In the genomic region with DNA sequence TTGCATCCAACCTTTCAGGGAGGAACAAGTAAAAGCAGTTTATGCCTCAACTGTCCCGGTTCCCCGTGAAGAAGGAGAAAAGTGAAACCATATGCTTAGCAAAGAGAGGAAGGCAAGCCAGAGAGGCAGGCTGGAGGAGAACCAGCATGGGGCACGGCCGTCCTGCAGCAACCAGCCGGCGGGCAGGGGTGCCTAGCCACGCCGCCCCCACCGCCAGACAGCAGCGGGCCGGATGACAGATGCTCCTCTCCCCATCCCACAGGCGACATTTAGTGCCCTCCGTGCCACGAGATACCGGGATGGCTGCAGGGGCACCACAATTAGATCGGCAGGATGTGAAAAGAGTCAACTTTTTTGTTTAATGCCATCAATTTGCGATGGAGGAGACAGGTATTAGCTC, we compare ENCODE assay signal across 26 cellular contexts.
DNase-seq lines count a peak whose midpoint lies in the region; ATAC-seq and TF ChIP-seq lines count a peak whose summit lies in the region.
"Had no signal": no experiment of that assay in that cellular context is flagged by ENCODE, and none has a peak within 500 bp of the region (broad histone marks: within the 10 kb centered on the region; RNA-seq: fewer than 3 reads in every experiment).

No MANE protein-coding gene starts in this region.

- TF ChIP-seq CTCF in heart right ventricle (IDR thresholded peaks at IDR 0.05): no peak
- no peak for TF ChIP-seq CTCF in fibroblast of the aortic adventitia (IDR thresholded peaks at IDR 0.05; ENCODE audit: insufficient read depth, low read length)
- no peak for TF ChIP-seq CTCF in parathyroid adenoma (IDR thresholded peaks at IDR 0.05)

- no peak for ATAC-seq in heart right ventricle
- no peak for ATAC-seq in Right ventricle myocardium inferior
- peak; percentile 53 for ATAC-seq in aorta (ENCODE audit: low FRiP score)
- ATAC-seq in HG03442 (IDR thresholded peaks at IDR 0.05; ENCODE audit: unreplicated experiment): no peak
- ATAC-seq in HG03342 (IDR thresholded peaks at IDR 0.05; ENCODE audit: unreplicated experiment): no peak
- ATAC-seq: GM12878; left lobe of liver; PC-3; SK-N-SH treated with all-trans-retinoic acid at 6 μM for 48 hours; stimulated activated naive B cell treated with anti-CD40 and anti-IgM and Interleukin-4, amounts not matched to agents 10 μg/mL and 1 μg/mL and 100 μg/mL, for 72 hours had no signal

- H3K36me3 ChIP-seq in heart right ventricle (no peaks in the 10 kb centered on the region), parathyroid adenoma (ENCODE audit: control insufficient read depth, insufficient read depth, low read length) (no peaks in the 10 kb centered on the region), aorta (ENCODE audit: control insufficient read depth in 1 of 2, insufficient read depth in 2 of 2, low read length in 1 of 2) (no peaks in the 10 kb centered on the region)
- H3K36me3 ChIP-seq: prostate gland had no signal

- H3K79me2 ChIP-seq in parathyroid adenoma: no peaks in the 10 kb centered on the region

- H3K27ac ChIP-seq in heart right ventricle (peak overlapping the region in 2 of 10 donors; percentile 43 to 72), parathyroid adenoma (no peak overlapping the region), aorta (ENCODE audit: low read depth in 1 of 2, low read length in 2 of 2) (no peak overlapping the region)
- H3K27ac ChIP-seq: dorsolateral prefrontal cortex, prostate gland had no signal

- DNase-seq in heart right ventricle: no peak
- no peak for DNase-seq in Right ventricle myocardium inferior (ENCODE audit: missing footprints)
- DNase-seq in fibroblast of the aortic adventitia (ENCODE audit: low read depth): no peak
- DNase-seq in aorta: no peak
- DNase-seq in NCI-H526 (lab: John Stamatoyannopoulos, UW): no peak
- DNase-seq: activated CD4-positive, alpha-beta T cell treated with anti-CD3 and anti-CD28 coated beads, Interleukin-2, amount 50 U/mL, for 1 hour; activated CD4-positive, CD25-positive, alpha-beta regulatory T cell; activated gamma-delta T cell treated with Interleukin-2 at 50 U/mL for 16 hours; activated naive CD8-positive, alpha-beta T cell treated with anti-CD3 and anti-CD28 coated beads, Interleukin-2, amount 10 ng/mL, durations not matched to agents 7 days and 5 days; activated T-cell treated with anti-CD3 and anti-CD28 coated beads, Interleukin-2, amount 50 U/mL, for 1 hour; CD4-positive, CD25-positive, alpha-beta regulatory T cell; dorsolateral prefrontal cortex; immature natural killer cell; KBM-7; NCI-H1105 treated with DMSO at 0.1 percent for 48 hours; NCI-H187 treated with DMSO at 0.1 percent for 48 hours; PC-3; small intestine; stimulated activated naive B cell treated with anti-CD40 and anti-IgM and Interleukin-4, amounts not matched to agents 10 μg/mL and 1 μg/mL and 100 μg/mL, for 72 hours had no signal

- no peak overlapping the region for H2AFZ ChIP-seq in parathyroid adenoma

- peak overlapping the region; percentile 42 for H3K4me2 ChIP-seq in parathyroid adenoma (ENCODE audit: low read length)

- intact Hi-C loops in heart right ventricle (cut with DNase I) (loop anchor here in 1 of 10 donors (10.0 kb wide), 1 partner anchor 209 kb away; no protein-coding TSS in a partner anchor), Right ventricle myocardium inferior (cut with DNase I) (no loop called here), aorta (cut with DNase I) (no loop called here)

- H3K27me3 ChIP-seq in heart right ventricle (peaks cover 0 to 10% (median 0%) of the 10 kb centered on the region in 7 donors), parathyroid adenoma (ENCODE audit: control insufficient read depth, insufficient read depth, low read length) (no peaks in the 10 kb centered on the region), aorta (ENCODE audit: control insufficient read depth in 1 of 2, insufficient read depth in 2 of 2, low read length in 1 of 2) (no peaks in the 10 kb centered on the region)

- H3K4me1 ChIP-seq in heart right ventricle (peaks cover 0 to 19% (median 4%) of the 10 kb centered on the region in 9 donors), parathyroid adenoma (no peaks in the 10 kb centered on the region), aorta (ENCODE audit: control insufficient read depth in 1 of 2, insufficient read depth in 2 of 2, low read length in 2 of 2) (no peaks in the 10 kb centered on the region)
- H3K4me1 ChIP-seq: prostate gland had no signal

- H3K9me3 ChIP-seq in heart right ventricle: no peaks in the 10 kb centered on the region
- H3K9me3 ChIP-seq in parathyroid adenoma (ENCODE audit: control insufficient read depth, low read length): no peaks in the 10 kb centered on the region
- H3K9me3 ChIP-seq in aorta (ENCODE audit: control insufficient read depth, low read length): peaks cover 1% of the 10 kb centered on the region
- H3K9me3 ChIP-seq: prostate gland had no signal

- no peak overlapping the region for H3K9ac ChIP-seq in parathyroid adenoma

- H3K4me3 ChIP-seq in heart right ventricle: peak overlapping the region in 8 of 10 donors; percentile 6 to 38 (median 20)
- peak overlapping the region; percentile 51 for H3K4me3 ChIP-seq in fibroblast of the aortic adventitia (ENCODE audit: low read depth, low read length)
- no peak overlapping the region for H3K4me3 ChIP-seq in parathyroid adenoma (ENCODE audit: low read depth, low read length)
- no peak overlapping the region for H3K4me3 ChIP-seq in aorta (ENCODE audit: low read length in 2 of 2)
- H3K4me3 ChIP-seq: dorsolateral prefrontal cortex, GM12878, prostate gland had no signal

- 79 to 82% methylated on average over 17 of the region's 17 CpGs for WGBS in heart right ventricle, 2 donors
- WGBS in aorta, 2 donors: 21 to 41% methylated on average over 17 of the region's 17 CpGs

Comparison
In these comparisons a context has a peak if more than half of its experiments do, and no peak if none do; other contexts are left out.
1. H3K4me3 ChIP-seq: peak in heart right ventricle (8 of 10) and fibroblast of the aortic adventitia (single experiment); none in parathyroid adenoma (single experiment) and aorta (0 of 2).